28 cellular contexts compared by ENCODE assay signal in the genomic region with DNA sequence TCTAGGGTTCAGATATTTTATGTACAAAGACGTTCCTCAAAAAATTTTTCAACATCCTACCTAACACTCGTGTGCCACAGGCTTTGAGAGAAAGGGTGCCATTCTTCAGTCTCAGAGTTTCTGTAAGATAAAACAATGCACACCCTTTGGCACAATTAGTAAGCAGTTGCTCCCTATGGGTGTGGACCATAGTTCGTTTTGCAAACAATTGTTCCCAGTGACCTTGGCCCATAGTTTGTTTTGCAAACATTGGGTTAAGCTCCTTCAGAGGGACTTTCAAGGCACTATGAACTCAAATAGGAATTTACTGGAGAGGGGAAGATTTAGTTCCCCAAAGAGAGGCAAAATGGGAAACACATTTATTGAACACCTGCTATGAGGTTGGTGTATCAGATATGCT.
"Had no signal": no experiment of that assay in that cellular context is flagged by ENCODE, and none has a peak within 500 bp of the region (broad histone marks: within the 10 kb centered on the region; RNA-seq: fewer than 3 reads in every experiment).

No MANE protein-coding gene starts in this region.

- H3K27me3 ChIP-seq: stomach, suprapubic skin, testis, thyroid gland, tibial artery, tibial nerve, transverse colon, upper lobe of left lung, upper lobe of right lung, uterus, vagina had no signal

- H3K4me1 Mint-ChIP-seq: stimulated activated effector memory CD8-positive, alpha-beta T cell treated with anti-CD3 and anti-CD28 coated beads, Interleukin-12 subunit alpha, Interleukin-12 subunit beta, amount 100 ng/mL, for 72 hours; stimulated activated memory B cell treated with anti-CD40 and anti-IgM and Interleukin-4, amounts not matched to agents 10 μg/mL and 1 μg/mL and 100 μg/mL, for 72 hours; stimulated activated naive B cell treated with anti-CD40 and anti-IgM and Interleukin-4, amounts not matched to agents 10 μg/mL and 1 μg/mL and 100 μg/mL, for 72 hours; stimulated activated naive CD8-positive, alpha-beta T cell treated with anti-CD3 and anti-CD28 coated beads, Interleukin-15, amount 100 ng/mL, for 72 hours had no signal

- H3K27ac Mint-ChIP-seq: stimulated activated effector memory CD8-positive, alpha-beta T cell treated with anti-CD3 and anti-CD28 coated beads, Interleukin-12 subunit alpha, Interleukin-12 subunit beta, amount 100 ng/mL, for 72 hours; stimulated activated memory B cell treated with anti-CD40 and anti-IgM and Interleukin-4, amounts not matched to agents 10 μg/mL and 1 μg/mL and 100 μg/mL, for 72 hours; stimulated activated naive B cell treated with anti-CD40 and anti-IgM and Interleukin-4, amounts not matched to agents 10 μg/mL and 1 μg/mL and 100 μg/mL, for 72 hours; stimulated activated naive CD8-positive, alpha-beta T cell treated with anti-CD3 and anti-CD28 coated beads, Interleukin-15, amount 100 ng/mL, for 72 hours; stimulated activated naive CD8-positive, alpha-beta T cell treated with anti-CD3 and anti-CD28 coated beads, Interleukin-15, Interleukin-2, amounts not matched to agents 100 ng/mL and 50 ng/mL, for 24 hours; type B pancreatic cell had no signal

- H3K36me3 Mint-ChIP-seq: stimulated activated effector memory CD8-positive, alpha-beta T cell treated with anti-CD3 and anti-CD28 coated beads, Interleukin-12 subunit alpha, Interleukin-12 subunit beta, amount 100 ng/mL, for 72 hours; stimulated activated memory B cell treated with anti-CD40 and anti-IgM and Interleukin-4, amounts not matched to agents 10 μg/mL and 1 μg/mL and 100 μg/mL, for 72 hours; stimulated activated naive B cell treated with anti-CD40 and anti-IgM and Interleukin-4, amounts not matched to agents 10 μg/mL and 1 μg/mL and 100 μg/mL, for 72 hours; type B pancreatic cell had no signal

- H3K27me3 Mint-ChIP-seq: stimulated activated memory B cell treated with anti-CD40 and anti-IgM and Interleukin-4, amounts not matched to agents 10 μg/mL and 1 μg/mL and 100 μg/mL, for 72 hours; stimulated activated naive B cell treated with anti-CD40 and anti-IgM and Interleukin-4, amounts not matched to agents 10 μg/mL and 1 μg/mL and 100 μg/mL, for 72 hours; stimulated activated naive CD8-positive, alpha-beta T cell treated with anti-CD3 and anti-CD28 coated beads, Interleukin-15, amount 100 ng/mL, for 72 hours; stimulated activated naive CD8-positive, alpha-beta T cell treated with anti-CD3 and anti-CD28 coated beads, Interleukin-15, Interleukin-2, amounts not matched to agents 100 ng/mL and 50 ng/mL, for 24 hours had no signal

- H3K36me3 ChIP-seq: stomach, suprapubic skin, thoracic aorta, thyroid gland, tibial artery, tibial nerve, transverse colon, upper lobe of left lung, upper lobe of right lung, uterus, vagina had no signal

- ATAC-seq: stimulated activated effector memory CD8-positive, alpha-beta T cell treated with anti-CD3 and anti-CD28 coated beads, Interleukin-12 subunit alpha, Interleukin-12 subunit beta, amount 100 ng/mL, for 72 hours; stimulated activated memory B cell treated with anti-CD40 and anti-IgM and Interleukin-4, amounts not matched to agents 10 μg/mL and 1 μg/mL and 100 μg/mL, for 72 hours; stimulated activated naive B cell treated with anti-CD40 and anti-IgM and Interleukin-4, amounts not matched to agents 10 μg/mL and 1 μg/mL and 100 μg/mL, for 72 hours; stimulated activated naive CD8-positive, alpha-beta T cell treated with anti-CD3 and anti-CD28 coated beads, Interleukin-15, amount 100 ng/mL, for 72 hours; stimulated activated naive CD8-positive, alpha-beta T cell treated with anti-CD3 and anti-CD28 coated beads, Interleukin-15, Interleukin-2, amounts not matched to agents 100 U/mL and 50 U/mL, for 24 hours; upper lobe of right lung had no signal

- H3K9me3 Mint-ChIP-seq: stimulated activated naive CD8-positive, alpha-beta T cell treated with anti-CD3 and anti-CD28 coated beads, Interleukin-15, amount 100 ng/mL, for 72 hours; stimulated activated naive CD8-positive, alpha-beta T cell treated with anti-CD3 and anti-CD28 coated beads, Interleukin-15, Interleukin-2, amounts not matched to agents 100 ng/mL and 50 ng/mL, for 24 hours; type B pancreatic cell had no signal

- H3K27ac ChIP-seq: suprapubic skin, testis, thoracic aorta, thyroid gland, tibial artery, tibial nerve, upper lobe of left lung, upper lobe of right lung, uterus, vagina had no signal

- H3K9me3 ChIP-seq: stomach, suprapubic skin, testis, thoracic aorta, thyroid gland, tibial artery, tibial nerve, transverse colon, upper lobe of left lung, upper lobe of right lung, uterus, vagina had no signal

- DNase-seq: stimulated activated CD4-positive, alpha-beta T cell treated with anti-CD3 and anti-CD28 coated beads, Interleukin-2, amount 100 ng/mL, for 48 hours; stimulated activated CD4-positive, alpha-beta T cell treated with anti-CD3 and anti-CD28 coated beads, Interleukin-4, amount 100 ng/mL, for 1 hour; stimulated activated CD4-positive, alpha-beta T cell treated with anti-CD3 and anti-CD28 coated beads, Interleukin-4, amount 100 ng/mL, for 24 hours; stimulated activated CD4-positive, alpha-beta T cell treated with anti-CD3 and anti-CD28 coated beads, Interleukin-4, amount 100 ng/mL, for 4 hours; stimulated activated CD8-positive, alpha-beta memory T cell treated with anti-CD3 and anti-CD28 coated beads, Interleukin-4, amount 100 ng/mL, for 48 hours; stimulated activated naive B cell treated with anti-CD40 and anti-IgM and Interleukin-4, amounts not matched to agents 10 μg/mL and 1 μg/mL and 100 μg/mL, for 72 hours; stimulated activated naive CD4-positive, alpha-beta T cell; stimulated activated naive CD4-positive, alpha-beta T cell treated with Interleukin-2 at 50 U/mL for 16 hours; stimulated activated naive CD8-positive, alpha-beta T cell treated with anti-CD3 and anti-CD28 coated beads, Interleukin-15, amount 100 ng/mL, for 72 hours; stimulated activated naive CD8-positive, alpha-beta T cell treated with anti-CD3 and anti-CD28 coated beads, Interleukin-15, Interleukin-2, amounts not matched to agents 100 U/mL and 50 U/mL, for 24 hours; stomach; substantia nigra; testis; thyroid gland; tibial artery; transverse colon; trophoblast cell; upper lobe of left lung; upper lobe of right lung; uterus had no signal

- H3K4me3 Mint-ChIP-seq: stimulated activated effector memory CD8-positive, alpha-beta T cell treated with anti-CD3 and anti-CD28 coated beads, Interleukin-12 subunit alpha, Interleukin-12 subunit beta, amount 100 ng/mL, for 72 hours; stimulated activated memory B cell treated with anti-CD40 and anti-IgM and Interleukin-4, amounts not matched to agents 10 μg/mL and 1 μg/mL and 100 μg/mL, for 72 hours; stimulated activated naive B cell treated with anti-CD40 and anti-IgM and Interleukin-4, amounts not matched to agents 10 μg/mL and 1 μg/mL and 100 μg/mL, for 72 hours; stimulated activated naive CD8-positive, alpha-beta T cell treated with anti-CD3 and anti-CD28 coated beads, Interleukin-15, amount 100 ng/mL, for 72 hours; stimulated activated naive CD8-positive, alpha-beta T cell treated with anti-CD3 and anti-CD28 coated beads, Interleukin-15, Interleukin-2, amounts not matched to agents 100 ng/mL and 50 ng/mL, for 24 hours; type B pancreatic cell had no signal

- H3K4me3 ChIP-seq: stomach, suprapubic skin, testis, thoracic aorta, thyroid gland, tibial artery, tibial nerve, transverse colon, upper lobe of left lung, upper lobe of right lung, uterus, vagina had no signal

- H3K4me1 ChIP-seq: suprapubic skin, testis, thyroid gland, tibial artery, tibial nerve, upper lobe of left lung, upper lobe of right lung, uterus, vagina had no signal
